Comparison of ENCODE assay signal across 7 cellular contexts in the genomic region with DNA sequence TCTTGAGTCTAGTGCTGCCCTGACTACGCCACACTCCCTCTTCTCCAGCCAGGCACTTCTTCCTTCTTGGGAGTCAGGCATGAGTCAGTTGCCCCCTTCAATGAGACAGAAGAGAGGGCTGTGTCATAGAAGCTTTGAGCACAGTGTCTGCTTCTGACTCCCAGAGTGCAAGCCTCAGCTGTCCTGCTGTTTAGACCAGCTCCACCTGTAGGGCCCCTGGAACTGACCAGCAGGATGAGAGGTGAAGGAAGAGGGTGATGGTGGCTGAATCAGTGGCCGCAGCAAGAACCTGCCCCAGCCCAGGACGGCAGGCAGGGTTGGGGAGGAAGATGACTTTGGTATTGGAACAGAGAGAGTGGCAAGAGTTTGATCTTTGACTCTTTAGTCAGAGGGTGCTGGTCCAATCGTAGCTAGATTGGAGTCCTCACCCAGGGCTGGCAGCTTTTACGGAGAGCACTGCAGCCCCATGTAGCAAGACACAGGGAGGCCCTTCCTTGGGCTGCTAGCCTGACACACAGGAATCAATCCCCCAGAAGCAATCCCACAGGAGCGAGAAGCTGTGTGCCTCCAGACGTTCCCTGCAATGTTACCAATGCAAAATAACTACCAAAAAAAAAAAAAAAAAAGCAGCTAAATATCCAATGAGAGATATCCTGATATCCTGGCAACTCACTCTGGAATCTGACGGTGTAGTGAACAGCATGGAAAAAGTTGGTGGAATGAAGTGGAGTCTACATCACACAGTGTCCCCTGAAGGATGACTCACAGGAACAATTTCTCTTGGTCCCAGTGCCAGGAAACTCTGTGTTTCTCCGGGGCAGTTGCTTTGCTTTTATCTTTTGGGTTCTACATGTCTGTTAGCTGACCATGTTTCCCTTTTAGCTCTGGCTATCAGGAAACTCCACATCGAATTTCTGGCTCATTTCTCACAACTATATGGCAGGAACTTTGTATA. TPM values are rescaled to one million over a fixed set of nuclear protein-coding genes. Genes with fewer than 3 reads are reported as not detected.
DNase-seq lines count a peak whose midpoint lies in the region; ATAC-seq and TF ChIP-seq lines count a peak whose summit lies in the region.
"Had no signal": no experiment of that assay in that cellular context is flagged by ENCODE, and none has a peak within 500 bp of the region (broad histone marks: within the 10 kb centered on the region; RNA-seq: fewer than 3 reads in every experiment).

No MANE protein-coding gene starts in this region.

- no peaks in the 10 kb centered on the region for H4K20me1 ChIP-seq in HCT116 (ENCODE audit: insufficient read depth)

- TF ChIP-seq POLR2A in HCT116 (IDR thresholded peaks at IDR 0.05; ENCODE audit: borderline replicate concordance, extremely low read depth, insufficient read depth, insufficient read length) = no peak

- no peaks in the 10 kb centered on the region for H3K36me3 Mint-ChIP-seq in endodermal cell (ENCODE audit: low read depth)

- TF ChIP-seq CTCF in HCT116 (IDR thresholded peaks at IDR 0.05 in 2 of 3, conservative IDR thresholded peaks at IDR 0.05 in 1 of 3; ENCODE audit: borderline replicate concordance in 1 of 3, insufficient read depth in 1 of 3, low read depth in 2 of 3, low read length in 2 of 3) (no peak), endodermal cell (conservative IDR thresholded peaks at IDR 0.05) (no peak)

- WGBS in endodermal cell (ENCODE audit: insufficient coverage in 1 of 2, insufficient read length in 1 of 2), 2 experiments = 76 to 80% methylated on average over 6 to 10 of the region's 10 CpGs

- H3K4me1 Mint-ChIP-seq in endodermal cell = no peaks in the 10 kb centered on the region

- CTCF ChIA-PET in HCT116 (lab: Charles Lee) = interaction anchor here (1.5 to 1.6 kb wide), 3 partner anchors 12 to 24 kb away, joined by 3 to 9 read pairs (median 6); a partner anchor contains a TSS

- ATAC-seq in HCT116 (peak; percentile 83), HG03108 (IDR thresholded peaks at IDR 0.05; ENCODE audit: unreplicated experiment) (no peak)

- RAD21 ChIA-PET in HCT116 (lab: Charles Lee; ENCODE audit: low non-redundant PET in 1 of 2, low total read pairs in 2 of 2, uncharacterized antibody in 2 of 2, unreplicated experiment in 2 of 2) = interaction anchor here in 1 of 2 experiments (0.8 to 0.9 kb wide), 2 partner anchors 16 to 17 kb away, joined by 3 read pairs; no protein-coding TSS in a partner anchor

- BruUV-seq in HCT116 (replicated peaks; lab: Mats Ljungman, UMichigan) = no TSS peak

- no peak overlapping the region for H3K4me3 Mint-ChIP-seq in endodermal cell

- intact Hi-C loops in HCT116 (cut with micrococcal nuclease) = no loop called here

- no peaks in the 10 kb centered on the region for H3K36me3 ChIP-seq in HCT116 (ENCODE audit: control insufficient read depth in 1 of 2, insufficient read depth in 2 of 2, low read length in 2 of 2)
- no peaks in the 10 kb centered on the region for H3K36me3 ChIP-seq in endodermal cell (ENCODE audit: control insufficient read depth, insufficient read depth, low read length)
- H3K36me3 ChIP-seq: cardiac muscle cell had no signal

- peak overlapping the region; percentile 1 for H2AFZ ChIP-seq in HCT116 (ENCODE audit: low read depth, low read length, poor library complexity, severe bottlenecking)

- no peaks in the 10 kb centered on the region for H3K9me2 ChIP-seq in HCT116 (ENCODE audit: insufficient read depth)

- DNase-seq in HCT116 (ENCODE audit: low read depth, low spot score) (peak; percentile 65), endodermal cell (no peak), pulmonary artery endothelial cell (ENCODE audit: low read depth, low spot score) (peak; percentile 94), NCI-H1417 treated with DMSO at 0.1 percent for 48 hours (lab: John Stamatoyannopoulos, UW) (no peak), medulla oblongata (ENCODE audit: extremely low spot score) (no peak)

- no peak for TF ChIP-seq RAD21 in HCT116 (IDR thresholded peaks at IDR 0.05; ENCODE audit: low read depth)

- H3K4me3 ChIP-seq in HCT116 (replicated peaks in 1 of 2; ENCODE audit: low read depth in 1 of 2, low read length in 2 of 2) (peak overlapping the region in 1 of 2 experiments; percentile 17; a peak in 3 of 4 replicates), endodermal cell (ENCODE audit: low read length) (no peak overlapping the region)
- H3K4me3 ChIP-seq: cardiac muscle cell had no signal

- no peaks in the 10 kb centered on the region for H3K27me3 Mint-ChIP-seq in endodermal cell (ENCODE audit: insufficient read depth)

- H3K27ac Mint-ChIP-seq in endodermal cell = peak overlapping the region; percentile 6

- POLR2A ChIA-PET in HCT116 (lab: Charles Lee) = interaction anchor here (1.0 to 1.3 kb wide), 3 partner anchors 9 to 25 kb away, joined by 3 to 5 read pairs (median 4); a partner anchor contains a TSS

- H3K9me3 Mint-ChIP-seq in endodermal cell = no peaks in the 10 kb centered on the region

- peak overlapping the region; percentile 68 for H3K4me2 ChIP-seq in HCT116 (ENCODE audit: low read length)

- H3K27me3 ChIP-seq in HCT116 (ENCODE audit: insufficient read depth, low read length) (no peaks in the 10 kb centered on the region), endodermal cell (ENCODE audit: control insufficient read depth, insufficient read depth, low read length, poor library complexity, severe bottlenecking) (no peaks in the 10 kb centered on the region)
- H3K27me3 ChIP-seq: cardiac muscle cell had no signal

- H3K9ac ChIP-seq in HCT116 (ENCODE audit: low read length) (peak overlapping the region; percentile 42), endodermal cell (ENCODE audit: extremely low read depth, low read length, poor library complexity, severe bottlenecking) (no peak overlapping the region)

- H3K27ac ChIP-seq in HCT116 (ENCODE audit: low read depth, low read length) = peak overlapping the region; percentile 65
- peak overlapping the region; percentile 47 for H3K27ac ChIP-seq in endodermal cell (ENCODE audit: low read depth, low read length)
- H3K27ac ChIP-seq: cardiac muscle cell had no signal

- peaks cover 27 to 37% of the 10 kb centered on the region in 2 experiments for H3K4me1 ChIP-seq in HCT116 (ENCODE audit: control insufficient read depth in 1 of 2, insufficient read depth in 2 of 2, low read length in 2 of 2)
- H3K4me1 ChIP-seq in endodermal cell (ENCODE audit: control insufficient read depth, insufficient read depth, low read length) = no peaks in the 10 kb centered on the region

- H3K9me3 ChIP-seq in HCT116 (ENCODE audit: control insufficient read depth in 1 of 2, insufficient read depth in 1 of 2, low read depth in 1 of 2, low read length in 2 of 2) (no peaks in the 10 kb centered on the region), endodermal cell (ENCODE audit: control insufficient read depth, low read length) (no peaks in the 10 kb centered on the region)

- no peaks in the 10 kb centered on the region for H3K79me2 ChIP-seq in HCT116 (ENCODE audit: insufficient read depth, low read length)

TF ChIP-seq in HCT116, 20 proteins besides CTCF, POLR2A, EP300 and RAD21 (continues in another document):
- TF ChIP-seq ZFX (IDR thresholded peaks at IDR 0.05) (no peak), FOSL1 (IDR thresholded peaks at IDR 0.05; ENCODE audit: low read depth) (peak; percentile 85), SRF (IDR thresholded peaks at IDR 0.05; ENCODE audit: low read depth) (no peak), CBX3 (IDR thresholded peaks at IDR 0.05; ENCODE audit: low read depth) (peak; percentile 46; the same call in 1 of the 2 replicates)
- TF ChIP-seq, protein P1, sequence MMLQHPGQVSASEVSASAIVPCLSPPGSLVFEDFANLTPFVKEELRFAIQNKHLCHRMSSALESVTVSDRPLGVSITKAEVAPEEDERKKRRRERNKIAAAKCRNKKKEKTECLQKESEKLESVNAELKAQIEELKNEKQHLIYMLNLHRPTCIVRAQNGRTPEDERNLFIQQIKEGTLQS (IDR thresholded peaks at IDR 0.05) = no peak; the same call in 1 of the 2 replicates
- TF ChIP-seq, protein P2, sequence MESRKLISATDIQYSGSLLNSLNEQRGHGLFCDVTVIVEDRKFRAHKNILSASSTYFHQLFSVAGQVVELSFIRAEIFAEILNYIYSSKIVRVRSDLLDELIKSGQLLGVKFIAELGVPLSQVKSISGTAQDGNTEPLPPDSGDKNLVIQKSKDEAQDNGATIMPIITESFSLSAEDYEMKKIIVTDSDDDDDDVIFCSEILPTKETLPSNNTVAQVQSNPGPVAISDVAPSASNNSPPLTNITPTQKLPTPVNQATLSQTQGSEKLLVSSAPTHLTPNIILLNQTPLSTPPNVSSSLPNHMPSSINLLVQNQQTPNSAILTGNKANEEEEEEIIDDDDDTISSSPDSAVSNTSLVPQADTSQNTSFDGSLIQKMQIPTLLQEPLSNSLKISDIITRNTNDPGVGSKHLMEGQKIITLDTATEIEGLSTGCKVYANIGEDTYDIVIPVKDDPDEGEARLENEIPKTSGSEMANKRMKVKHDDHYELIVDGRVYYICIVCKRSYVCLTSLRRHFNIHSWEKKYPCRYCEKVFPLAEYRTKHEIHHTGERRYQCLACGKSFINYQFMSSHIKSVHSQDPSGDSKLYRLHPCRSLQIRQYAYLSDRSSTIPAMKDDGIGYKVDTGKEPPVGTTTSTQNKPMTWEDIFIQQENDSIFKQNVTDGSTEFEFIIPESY (IDR thresholded peaks at IDR 0.05; ENCODE audit: extremely low read depth, insufficient replicate concordance, low read length) = peak; percentile 41

RNA-seq across cellular contexts. Expression of a gene that starts 6.9 kb away (rescaled TPM):
- total RNA-seq in HCT116 (2021; ENCODE audit: unreplicated experiment) = 0.32 TPM
- 0.14 TPM in 1 of 2 replicates, not detected in the other for polyA plus RNA-seq in HCT116 (2012)
- total RNA-seq in endodermal cell = not detected
- polyA plus RNA-seq in endodermal cell (2013, experiment 1 of 2) = not detected
- polyA plus RNA-seq in endodermal cell (2013, experiment 2 of 2) = not detected
- total RNA-seq in pulmonary artery endothelial cell = not detected in 2 replicates
- polyA plus RNA-seq: cardiac muscle cell had no signal

RNA-seq across cellular contexts. Expression of a gene that starts 12.2 kb away (rescaled TPM):
- total RNA-seq in HCT116 (2021; ENCODE audit: unreplicated experiment) = 1.6 TPM
- polyA plus RNA-seq in HCT116 (2012) = 0.97 and 1.3 TPM in 2 replicates
- total RNA-seq in endodermal cell = 1 to 10 TPM in 1 of 2 donors, under 1 TPM in 1; 0.15 to 1.7 TPM
- polyA plus RNA-seq in endodermal cell (2013, experiment 1 of 2) = 1.00 TPM
- polyA plus RNA-seq in endodermal cell (2013, experiment 2 of 2) = 0.70 TPM
- 0.18 and 0.53 TPM in 2 replicates for total RNA-seq in pulmonary artery endothelial cell

RNA-seq across cellular contexts. Expression of a gene that starts 23.8 kb away (rescaled TPM):
- total RNA-seq in HCT116 (2021; ENCODE audit: unreplicated experiment) (0.15 TPM), endodermal cell (not detected), pulmonary artery endothelial cell (0.78 and 1.8 TPM in 2 replicates)
- polyA plus RNA-seq in HCT116 (2012) = 0.22 and 0.31 TPM in 2 replicates
- not detected for polyA plus RNA-seq in endodermal cell (2013, experiment 1 of 2)
- polyA plus RNA-seq in endodermal cell (2013, experiment 2 of 2) = not detected
- total RNA-seq: cardiac muscle cell had no signal
- polyA plus RNA-seq: cardiac muscle cell had no signal

RNA-seq across cellular contexts. Expression of a gene that starts 36.9 kb away (rescaled TPM):
- 8.0 TPM for total RNA-seq in HCT116 (2021; ENCODE audit: unreplicated experiment)
- 9.7 and 13.9 TPM in 2 replicates for polyA plus RNA-seq in HCT116 (2012)
- total RNA-seq in endodermal cell = 10 to 100 TPM; 19.0 to 21.3 TPM
- polyA plus RNA-seq in endodermal cell (2013, experiment 1 of 2) = 27.5 TPM
- 26.4 TPM for polyA plus RNA-seq in endodermal cell (2013, experiment 2 of 2)
- total RNA-seq in pulmonary artery endothelial cell = 3.9 and 7.1 TPM in 2 replicates

RNA-seq across cellular contexts. Expression of a gene that starts 44.1 kb away (rescaled TPM):
- total RNA-seq in HCT116 (2021; ENCODE audit: unreplicated experiment) = 20.0 TPM
- 17.8 TPM in 2 replicates for polyA plus RNA-seq in HCT116 (2012)
- 10 to 100 TPM; 14.5 to 18.1 TPM for total RNA-seq in endodermal cell
- 14.4 TPM for polyA plus RNA-seq in endodermal cell (2013, experiment 1 of 2)
- polyA plus RNA-seq in endodermal cell (2013, experiment 2 of 2) = 13.6 TPM
- 17.1 and 19.3 TPM in 2 replicates for total RNA-seq in pulmonary artery endothelial cell

Comparison
In these comparisons a context has a peak if more than half of its experiments do, and no peak if none do; other contexts are left out.
1. DNase-seq: peak in HCT116 (single experiment) and pulmonary artery endothelial cell (single experiment); none in endodermal cell (single experiment), NCI-H1417 treated with DMSO at 0.1 percent for 48 hours (single experiment) and medulla oblongata (single experiment).